ENCODE assay signal across 1 cellular context in the genomic region with DNA sequence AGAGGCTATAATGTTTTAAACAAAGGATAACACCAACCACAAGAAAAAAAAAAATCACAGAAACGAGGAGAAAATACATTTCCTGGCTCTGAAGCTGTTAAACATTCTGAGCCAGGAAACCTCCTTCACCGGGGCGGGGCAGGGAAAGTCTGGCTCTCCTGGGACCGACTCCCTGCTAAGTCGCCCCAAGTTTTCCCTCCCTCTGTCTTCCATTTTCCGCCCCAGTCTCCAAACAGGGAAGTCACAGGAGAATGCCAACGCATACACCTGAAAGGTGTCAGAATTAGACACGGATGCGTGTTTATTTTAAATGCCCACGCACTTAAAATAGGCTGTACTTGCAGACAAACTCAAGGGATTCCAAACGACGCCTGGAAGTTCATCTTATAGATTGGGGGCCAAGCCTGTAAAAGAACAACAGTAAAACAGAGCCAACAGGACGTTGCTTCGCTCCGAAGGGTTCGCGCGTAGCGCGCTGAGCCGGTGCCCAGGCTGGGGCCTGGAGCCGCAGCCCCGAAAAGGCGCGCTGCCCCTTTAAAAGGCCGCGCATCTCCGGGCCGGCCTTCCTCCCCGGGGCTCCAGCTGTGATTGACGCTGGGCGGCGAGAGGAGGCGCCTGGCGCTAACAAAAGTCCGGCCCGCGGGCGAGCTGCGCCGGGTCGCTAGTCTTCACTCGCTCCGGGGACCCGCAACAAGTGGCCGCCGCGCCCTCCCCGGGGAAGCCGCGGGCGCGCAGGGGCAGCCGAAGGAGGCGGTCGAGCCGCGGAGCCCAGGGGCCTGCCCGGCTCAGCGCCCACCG.
TF ChIP-seq lines count a peak whose summit lies in the region.

A gene (plus strand): TSS at position 653 of the 798 bp plus-strand sequence.

TF ChIP-seq in WTC11, 78 proteins besides CTCF, POLR2A, EP300 and RAD21 (continued from another document and continues in another):
- TF ChIP-seq, protein P1, sequence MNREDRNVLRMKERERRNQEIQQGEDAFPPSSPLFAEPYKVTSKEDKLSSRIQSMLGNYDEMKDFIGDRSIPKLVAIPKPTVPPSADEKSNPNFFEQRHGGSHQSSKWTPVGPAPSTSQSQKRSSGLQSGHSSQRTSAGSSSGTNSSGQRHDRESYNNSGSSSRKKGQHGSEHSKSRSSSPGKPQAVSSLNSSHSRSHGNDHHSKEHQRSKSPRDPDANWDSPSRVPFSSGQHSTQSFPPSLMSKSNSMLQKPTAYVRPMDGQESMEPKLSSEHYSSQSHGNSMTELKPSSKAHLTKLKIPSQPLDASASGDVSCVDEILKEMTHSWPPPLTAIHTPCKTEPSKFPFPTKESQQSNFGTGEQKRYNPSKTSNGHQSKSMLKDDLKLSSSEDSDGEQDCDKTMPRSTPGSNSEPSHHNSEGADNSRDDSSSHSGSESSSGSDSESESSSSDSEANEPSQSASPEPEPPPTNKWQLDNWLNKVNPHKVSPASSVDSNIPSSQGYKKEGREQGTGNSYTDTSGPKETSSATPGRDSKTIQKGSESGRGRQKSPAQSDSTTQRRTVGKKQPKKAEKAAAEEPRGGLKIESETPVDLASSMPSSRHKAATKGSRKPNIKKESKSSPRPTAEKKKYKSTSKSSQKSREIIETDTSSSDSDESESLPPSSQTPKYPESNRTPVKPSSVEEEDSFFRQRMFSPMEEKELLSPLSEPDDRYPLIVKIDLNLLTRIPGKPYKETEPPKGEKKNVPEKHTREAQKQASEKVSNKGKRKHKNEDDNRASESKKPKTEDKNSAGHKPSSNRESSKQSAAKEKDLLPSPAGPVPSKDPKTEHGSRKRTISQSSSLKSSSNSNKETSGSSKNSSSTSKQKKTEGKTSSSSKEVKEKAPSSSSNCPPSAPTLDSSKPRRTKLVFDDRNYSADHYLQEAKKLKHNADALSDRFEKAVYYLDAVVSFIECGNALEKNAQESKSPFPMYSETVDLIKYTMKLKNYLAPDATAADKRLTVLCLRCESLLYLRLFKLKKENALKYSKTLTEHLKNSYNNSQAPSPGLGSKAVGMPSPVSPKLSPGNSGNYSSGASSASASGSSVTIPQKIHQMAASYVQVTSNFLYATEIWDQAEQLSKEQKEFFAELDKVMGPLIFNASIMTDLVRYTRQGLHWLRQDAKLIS (CRISPR knock-in tag; IDR thresholded peaks at IDR 0.05; ENCODE audit: borderline replicate concordance), result no peak
- TF ChIP-seq, protein P2, sequence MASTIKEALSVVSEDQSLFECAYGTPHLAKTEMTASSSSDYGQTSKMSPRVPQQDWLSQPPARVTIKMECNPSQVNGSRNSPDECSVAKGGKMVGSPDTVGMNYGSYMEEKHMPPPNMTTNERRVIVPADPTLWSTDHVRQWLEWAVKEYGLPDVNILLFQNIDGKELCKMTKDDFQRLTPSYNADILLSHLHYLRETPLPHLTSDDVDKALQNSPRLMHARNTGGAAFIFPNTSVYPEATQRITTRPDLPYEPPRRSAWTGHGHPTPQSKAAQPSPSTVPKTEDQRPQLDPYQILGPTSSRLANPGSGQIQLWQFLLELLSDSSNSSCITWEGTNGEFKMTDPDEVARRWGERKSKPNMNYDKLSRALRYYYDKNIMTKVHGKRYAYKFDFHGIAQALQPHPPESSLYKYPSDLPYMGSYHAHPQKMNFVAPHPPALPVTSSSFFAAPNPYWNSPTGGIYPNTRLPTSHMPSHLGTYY (CRISPR knock-in tag; IDR thresholded peaks at IDR 0.05), result no peak
- TF ChIP-seq SMAD3 (CRISPR knock-in tag; IDR thresholded peaks at IDR 0.05; ENCODE audit: borderline replicate concordance), result 0 out of 2 replicates have a peak, but pooled peaks have one; percentile 46
- TF ChIP-seq, protein P3, sequence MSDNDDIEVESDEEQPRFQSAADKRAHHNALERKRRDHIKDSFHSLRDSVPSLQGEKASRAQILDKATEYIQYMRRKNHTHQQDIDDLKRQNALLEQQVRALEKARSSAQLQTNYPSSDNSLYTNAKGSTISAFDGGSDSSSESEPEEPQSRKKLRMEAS (CRISPR knock-in tag; IDR thresholded peaks at IDR 0.05), result no peak
- TF ChIP-seq, protein P4, sequence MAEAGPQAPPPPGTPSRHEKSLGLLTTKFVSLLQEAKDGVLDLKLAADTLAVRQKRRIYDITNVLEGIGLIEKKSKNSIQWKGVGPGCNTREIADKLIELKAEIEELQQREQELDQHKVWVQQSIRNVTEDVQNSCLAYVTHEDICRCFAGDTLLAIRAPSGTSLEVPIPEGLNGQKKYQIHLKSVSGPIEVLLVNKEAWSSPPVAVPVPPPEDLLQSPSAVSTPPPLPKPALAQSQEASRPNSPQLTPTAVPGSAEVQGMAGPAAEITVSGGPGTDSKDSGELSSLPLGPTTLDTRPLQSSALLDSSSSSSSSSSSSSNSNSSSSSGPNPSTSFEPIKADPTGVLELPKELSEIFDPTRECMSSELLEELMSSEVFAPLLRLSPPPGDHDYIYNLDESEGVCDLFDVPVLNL (CRISPR knock-in tag; IDR thresholded peaks at IDR 0.05; ENCODE audit: borderline replicate concordance, low read depth), result no peak
- TF ChIP-seq ETV6 (CRISPR knock-in tag; IDR thresholded peaks at IDR 0.05), result no peak
- TF ChIP-seq PRRX2 (CRISPR knock-in tag; IDR thresholded peaks at IDR 0.05), result no peak
- TF ChIP-seq, protein P5, sequence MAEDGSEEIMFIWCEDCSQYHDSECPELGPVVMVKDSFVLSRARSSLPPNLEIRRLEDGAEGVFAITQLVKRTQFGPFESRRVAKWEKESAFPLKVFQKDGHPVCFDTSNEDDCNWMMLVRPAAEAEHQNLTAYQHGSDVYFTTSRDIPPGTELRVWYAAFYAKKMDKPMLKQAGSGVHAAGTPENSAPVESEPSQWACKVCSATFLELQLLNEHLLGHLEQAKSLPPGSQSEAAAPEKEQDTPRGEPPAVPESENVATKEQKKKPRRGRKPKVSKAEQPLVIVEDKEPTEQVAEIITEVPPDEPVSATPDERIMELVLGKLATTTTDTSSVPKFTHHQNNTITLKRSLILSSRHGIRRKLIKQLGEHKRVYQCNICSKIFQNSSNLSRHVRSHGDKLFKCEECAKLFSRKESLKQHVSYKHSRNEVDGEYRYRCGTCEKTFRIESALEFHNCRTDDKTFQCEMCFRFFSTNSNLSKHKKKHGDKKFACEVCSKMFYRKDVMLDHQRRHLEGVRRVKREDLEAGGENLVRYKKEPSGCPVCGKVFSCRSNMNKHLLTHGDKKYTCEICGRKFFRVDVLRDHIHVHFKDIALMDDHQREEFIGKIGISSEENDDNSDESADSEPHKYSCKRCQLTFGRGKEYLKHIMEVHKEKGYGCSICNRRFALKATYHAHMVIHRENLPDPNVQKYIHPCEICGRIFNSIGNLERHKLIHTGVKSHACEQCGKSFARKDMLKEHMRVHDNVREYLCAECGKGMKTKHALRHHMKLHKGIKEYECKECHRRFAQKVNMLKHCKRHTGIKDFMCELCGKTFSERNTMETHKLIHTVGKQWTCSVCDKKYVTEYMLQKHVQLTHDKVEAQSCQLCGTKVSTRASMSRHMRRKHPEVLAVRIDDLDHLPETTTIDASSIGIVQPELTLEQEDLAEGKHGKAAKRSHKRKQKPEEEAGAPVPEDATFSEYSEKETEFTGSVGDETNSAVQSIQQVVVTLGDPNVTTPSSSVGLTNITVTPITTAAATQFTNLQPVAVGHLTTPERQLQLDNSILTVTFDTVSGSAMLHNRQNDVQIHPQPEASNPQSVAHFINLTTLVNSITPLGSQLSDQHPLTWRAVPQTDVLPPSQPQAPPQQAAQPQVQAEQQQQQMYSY (CRISPR knock-in tag; IDR thresholded peaks at IDR 0.05), result peak; percentile 23; the same call in 1 of the 2 replicates
- TF ChIP-seq, protein P6, sequence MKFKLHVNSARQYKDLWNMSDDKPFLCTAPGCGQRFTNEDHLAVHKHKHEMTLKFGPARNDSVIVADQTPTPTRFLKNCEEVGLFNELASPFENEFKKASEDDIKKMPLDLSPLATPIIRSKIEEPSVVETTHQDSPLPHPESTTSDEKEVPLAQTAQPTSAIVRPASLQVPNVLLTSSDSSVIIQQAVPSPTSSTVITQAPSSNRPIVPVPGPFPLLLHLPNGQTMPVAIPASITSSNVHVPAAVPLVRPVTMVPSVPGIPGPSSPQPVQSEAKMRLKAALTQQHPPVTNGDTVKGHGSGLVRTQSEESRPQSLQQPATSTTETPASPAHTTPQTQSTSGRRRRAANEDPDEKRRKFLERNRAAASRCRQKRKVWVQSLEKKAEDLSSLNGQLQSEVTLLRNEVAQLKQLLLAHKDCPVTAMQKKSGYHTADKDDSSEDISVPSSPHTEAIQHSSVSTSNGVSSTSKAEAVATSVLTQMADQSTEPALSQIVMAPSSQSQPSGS (CRISPR knock-in tag; IDR thresholded peaks at IDR 0.05; ENCODE audit: borderline replicate concordance, low read depth), result no peak
- TF ChIP-seq, protein P7, sequence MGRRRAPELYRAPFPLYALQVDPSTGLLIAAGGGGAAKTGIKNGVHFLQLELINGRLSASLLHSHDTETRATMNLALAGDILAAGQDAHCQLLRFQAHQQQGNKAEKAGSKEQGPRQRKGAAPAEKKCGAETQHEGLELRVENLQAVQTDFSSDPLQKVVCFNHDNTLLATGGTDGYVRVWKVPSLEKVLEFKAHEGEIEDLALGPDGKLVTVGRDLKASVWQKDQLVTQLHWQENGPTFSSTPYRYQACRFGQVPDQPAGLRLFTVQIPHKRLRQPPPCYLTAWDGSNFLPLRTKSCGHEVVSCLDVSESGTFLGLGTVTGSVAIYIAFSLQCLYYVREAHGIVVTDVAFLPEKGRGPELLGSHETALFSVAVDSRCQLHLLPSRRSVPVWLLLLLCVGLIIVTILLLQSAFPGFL (CRISPR knock-in tag; IDR thresholded peaks at IDR 0.05; ENCODE audit: borderline replicate concordance), result no peak
- TF ChIP-seq, protein P8, sequence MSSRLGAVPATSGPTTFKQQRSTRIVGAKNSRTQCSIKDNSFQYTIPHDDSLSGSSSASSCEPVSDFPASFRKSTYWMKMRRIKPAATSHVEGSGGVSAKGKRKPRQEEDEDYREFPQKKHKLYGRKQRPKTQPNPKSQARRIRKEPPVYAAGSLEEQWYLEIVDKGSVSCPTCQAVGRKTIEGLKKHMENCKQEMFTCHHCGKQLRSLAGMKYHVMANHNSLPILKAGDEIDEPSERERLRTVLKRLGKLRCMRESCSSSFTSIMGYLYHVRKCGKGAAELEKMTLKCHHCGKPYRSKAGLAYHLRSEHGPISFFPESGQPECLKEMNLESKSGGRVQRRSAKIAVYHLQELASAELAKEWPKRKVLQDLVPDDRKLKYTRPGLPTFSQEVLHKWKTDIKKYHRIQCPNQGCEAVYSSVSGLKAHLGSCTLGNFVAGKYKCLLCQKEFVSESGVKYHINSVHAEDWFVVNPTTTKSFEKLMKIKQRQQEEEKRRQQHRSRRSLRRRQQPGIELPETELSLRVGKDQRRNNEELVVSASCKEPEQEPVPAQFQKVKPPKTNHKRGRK (CRISPR knock-in tag; IDR thresholded peaks at IDR 0.05; ENCODE audit: borderline replicate concordance), result no peak
- TF ChIP-seq, protein P9, sequence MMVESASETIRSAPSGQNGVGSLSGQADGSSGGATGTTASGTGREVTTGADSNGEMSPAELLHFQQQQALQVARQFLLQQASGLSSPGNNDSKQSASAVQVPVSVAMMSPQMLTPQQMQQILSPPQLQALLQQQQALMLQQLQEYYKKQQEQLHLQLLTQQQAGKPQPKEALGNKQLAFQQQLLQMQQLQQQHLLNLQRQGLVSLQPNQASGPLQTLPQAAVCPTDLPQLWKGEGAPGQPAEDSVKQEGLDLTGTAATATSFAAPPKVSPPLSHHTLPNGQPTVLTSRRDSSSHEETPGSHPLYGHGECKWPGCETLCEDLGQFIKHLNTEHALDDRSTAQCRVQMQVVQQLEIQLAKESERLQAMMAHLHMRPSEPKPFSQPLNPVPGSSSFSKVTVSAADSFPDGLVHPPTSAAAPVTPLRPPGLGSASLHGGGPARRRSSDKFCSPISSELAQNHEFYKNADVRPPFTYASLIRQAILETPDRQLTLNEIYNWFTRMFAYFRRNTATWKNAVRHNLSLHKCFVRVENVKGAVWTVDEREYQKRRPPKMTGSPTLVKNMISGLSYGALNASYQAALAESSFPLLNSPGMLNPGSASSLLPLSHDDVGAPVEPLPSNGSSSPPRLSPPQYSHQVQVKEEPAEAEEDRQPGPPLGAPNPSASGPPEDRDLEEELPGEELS (CRISPR knock-in tag; IDR thresholded peaks at IDR 0.05), result no peak
- no peak for TF ChIP-seq MXD4 (CRISPR knock-in tag; IDR thresholded peaks at IDR 0.05; ENCODE audit: borderline replicate concordance)
- TF ChIP-seq MYBL2 (CRISPR knock-in tag; IDR thresholded peaks at IDR 0.05), result no peak
- TF ChIP-seq ZNF219 (CRISPR knock-in tag; IDR thresholded peaks at IDR 0.05; ENCODE audit: borderline replicate concordance), result 0 out of 2 replicates have a peak, but pooled peaks have one; percentile 43
- TF ChIP-seq ATF1 (CRISPR knock-in tag; IDR thresholded peaks at IDR 0.05), result no peak
- 0 out of 2 replicates have a peak, but pooled peaks have one; percentile 27 for TF ChIP-seq TEAD1 (CRISPR knock-in tag; IDR thresholded peaks at IDR 0.05)
- TF ChIP-seq, protein P10, sequence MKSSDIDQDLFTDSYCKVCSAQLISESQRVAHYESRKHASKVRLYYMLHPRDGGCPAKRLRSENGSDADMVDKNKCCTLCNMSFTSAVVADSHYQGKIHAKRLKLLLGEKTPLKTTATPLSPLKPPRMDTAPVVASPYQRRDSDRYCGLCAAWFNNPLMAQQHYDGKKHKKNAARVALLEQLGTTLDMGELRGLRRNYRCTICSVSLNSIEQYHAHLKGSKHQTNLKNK (CRISPR knock-in tag; IDR thresholded peaks at IDR 0.05), result no peak
- TF ChIP-seq CREB1 (CRISPR knock-in tag; IDR thresholded peaks at IDR 0.05), result no peak
- TF ChIP-seq TP53 (CRISPR knock-in tag; IDR thresholded peaks at IDR 0.05), result no peak
- TF ChIP-seq, protein P11, sequence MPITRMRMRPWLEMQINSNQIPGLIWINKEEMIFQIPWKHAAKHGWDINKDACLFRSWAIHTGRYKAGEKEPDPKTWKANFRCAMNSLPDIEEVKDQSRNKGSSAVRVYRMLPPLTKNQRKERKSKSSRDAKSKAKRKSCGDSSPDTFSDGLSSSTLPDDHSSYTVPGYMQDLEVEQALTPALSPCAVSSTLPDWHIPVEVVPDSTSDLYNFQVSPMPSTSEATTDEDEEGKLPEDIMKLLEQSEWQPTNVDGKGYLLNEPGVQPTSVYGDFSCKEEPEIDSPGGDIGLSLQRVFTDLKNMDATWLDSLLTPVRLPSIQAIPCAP (CRISPR knock-in tag; IDR thresholded peaks at IDR 0.05), result no peak
- no peak; the same call in 1 of the 2 replicates for TF ChIP-seq SP1 (CRISPR knock-in tag; conservative IDR thresholded peaks at IDR 0.05)
